ENCODE assay signal across 1 cellular context in the genomic region with DNA sequence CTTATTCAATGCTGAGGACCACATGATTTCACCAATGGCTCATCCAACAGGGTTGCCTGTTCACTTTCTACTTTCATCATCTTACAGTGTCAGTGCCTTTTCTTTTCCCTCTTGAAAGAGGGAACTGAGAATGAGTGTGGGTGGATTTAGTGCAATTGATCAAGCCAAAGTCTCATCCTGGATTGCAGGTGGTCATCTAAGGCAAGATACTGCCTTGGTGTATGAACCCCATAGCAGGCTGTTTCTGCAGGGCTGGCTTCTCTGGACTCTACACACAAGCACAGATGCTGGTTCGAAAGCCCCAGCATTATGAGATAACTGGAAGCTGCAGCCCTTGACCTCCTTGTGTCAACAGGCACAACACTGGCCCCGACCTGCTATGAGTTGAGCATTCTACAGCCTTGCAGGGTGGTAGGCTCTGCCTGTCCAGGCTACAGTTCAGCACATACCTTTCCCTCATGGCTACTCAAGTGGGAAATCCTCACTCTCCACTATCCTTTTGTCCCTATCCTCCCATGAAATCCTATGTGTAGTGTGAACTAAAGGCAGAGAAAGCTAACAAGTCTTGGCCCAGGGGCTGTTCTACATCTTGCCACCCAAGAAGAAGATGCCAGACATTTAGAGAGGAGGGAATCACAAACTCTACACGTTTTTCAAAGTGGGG.
TF ChIP-seq lines count a peak whose summit lies in the region.

No MANE protein-coding gene starts in this region.

TF ChIP-seq in HepG2, 621 proteins besides CTCF, POLR2A, EP300 and RAD21 (continued from another document):
- TF ChIP-seq, protein P1, sequence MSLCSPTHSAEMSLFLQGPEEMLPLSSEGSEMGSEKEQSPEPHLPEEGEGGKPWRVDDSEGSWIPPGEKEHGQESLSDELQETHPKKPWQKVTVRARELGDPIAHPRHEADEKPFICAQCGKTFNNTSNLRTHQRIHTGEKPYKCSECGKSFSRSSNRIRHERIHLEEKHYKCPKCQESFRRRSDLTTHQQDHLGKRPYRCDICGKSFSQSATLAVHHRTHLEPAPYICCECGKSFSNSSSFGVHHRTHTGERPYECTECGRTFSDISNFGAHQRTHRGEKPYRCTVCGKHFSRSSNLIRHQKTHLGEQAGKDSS (CRISPR knock-in tag; IDR thresholded peaks at IDR 0.05; ENCODE audit: borderline replicate concordance, low read depth) = no peak
- TF ChIP-seq, protein P2, sequence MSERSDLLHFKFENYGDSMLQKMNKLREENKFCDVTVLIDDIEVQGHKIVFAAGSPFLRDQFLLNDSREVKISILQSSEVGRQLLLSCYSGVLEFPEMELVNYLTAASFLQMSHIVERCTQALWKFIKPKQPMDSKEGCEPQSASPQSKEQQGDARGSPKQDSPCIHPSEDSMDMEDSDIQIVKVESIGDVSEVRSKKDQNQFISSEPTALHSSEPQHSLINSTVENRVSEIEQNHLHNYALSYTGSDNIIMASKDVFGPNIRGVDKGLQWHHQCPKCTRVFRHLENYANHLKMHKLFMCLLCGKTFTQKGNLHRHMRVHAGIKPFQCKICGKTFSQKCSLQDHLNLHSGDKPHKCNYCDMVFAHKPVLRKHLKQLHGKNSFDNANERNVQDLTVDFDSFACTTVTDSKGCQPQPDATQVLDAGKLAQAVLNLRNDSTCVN (CRISPR knock-in tag; IDR thresholded peaks at IDR 0.05; ENCODE audit: borderline replicate concordance) = no peak
- TF ChIP-seq ZBTB38 (CRISPR knock-in tag; IDR thresholded peaks at IDR 0.05) (no peak), SMC3 (IDR thresholded peaks at IDR 0.05; ENCODE audit: low read length) (0 out of 2 replicates have a peak, but pooled peaks have one; percentile 12), RBM22 (optimal IDR thresholded peaks at IDR 0.05; ENCODE audit: low read length) (no peak), AKNA (CRISPR knock-in tag; IDR thresholded peaks at IDR 0.05; ENCODE audit: borderline replicate concordance) (no peak), ZNF577 (CRISPR knock-in tag; IDR thresholded peaks at IDR 0.05; ENCODE audit: borderline replicate concordance, low read depth) (no peak), ZNF543 (CRISPR knock-in tag; IDR thresholded peaks at IDR 0.05) (no peak), SYNCRIP (IDR thresholded peaks at IDR 0.05; ENCODE audit: insufficient read depth, low read depth, low read length) (no peak), FOXA1 (IDR thresholded peaks at IDR 0.05) (no peak), FOXA1 (CRISPR knock-in tag; IDR thresholded peaks at IDR 0.05) (peak; percentile 95), ZNF724P (CRISPR knock-in tag; IDR thresholded peaks at IDR 0.05; ENCODE audit: borderline replicate concordance) (no peak), MEIS1 (CRISPR knock-in tag; IDR thresholded peaks at IDR 0.05; ENCODE audit: borderline replicate concordance) (no peak), NR2F6 (IDR thresholded peaks at IDR 0.05) (peak; percentile 71), NR2F6 (CRISPR knock-in tag; IDR thresholded peaks at IDR 0.05) (peak; percentile 82), PHF5A (CRISPR knock-in tag; IDR thresholded peaks at IDR 0.05; ENCODE audit: low read depth, unreplicated experiment) (no peak), TOPORS (CRISPR knock-in tag; IDR thresholded peaks at IDR 0.05) (no peak), ZFP36L2 (CRISPR knock-in tag; IDR thresholded peaks at IDR 0.05) (no peak)
- TF ChIP-seq, protein P3, sequence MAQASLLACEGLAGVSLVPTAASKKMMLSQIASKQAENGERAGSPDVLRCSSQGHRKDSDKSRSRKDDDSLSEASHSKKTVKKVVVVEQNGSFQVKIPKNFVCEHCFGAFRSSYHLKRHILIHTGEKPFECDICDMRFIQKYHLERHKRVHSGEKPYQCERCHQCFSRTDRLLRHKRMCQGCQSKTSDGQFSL (CRISPR knock-in tag; IDR thresholded peaks at IDR 0.05) = no peak
TF ChIP-seq in HepG2: peak in this region for 47.
